Comparison of ENCODE assay signal across 23 cellular contexts in the genomic region with DNA sequence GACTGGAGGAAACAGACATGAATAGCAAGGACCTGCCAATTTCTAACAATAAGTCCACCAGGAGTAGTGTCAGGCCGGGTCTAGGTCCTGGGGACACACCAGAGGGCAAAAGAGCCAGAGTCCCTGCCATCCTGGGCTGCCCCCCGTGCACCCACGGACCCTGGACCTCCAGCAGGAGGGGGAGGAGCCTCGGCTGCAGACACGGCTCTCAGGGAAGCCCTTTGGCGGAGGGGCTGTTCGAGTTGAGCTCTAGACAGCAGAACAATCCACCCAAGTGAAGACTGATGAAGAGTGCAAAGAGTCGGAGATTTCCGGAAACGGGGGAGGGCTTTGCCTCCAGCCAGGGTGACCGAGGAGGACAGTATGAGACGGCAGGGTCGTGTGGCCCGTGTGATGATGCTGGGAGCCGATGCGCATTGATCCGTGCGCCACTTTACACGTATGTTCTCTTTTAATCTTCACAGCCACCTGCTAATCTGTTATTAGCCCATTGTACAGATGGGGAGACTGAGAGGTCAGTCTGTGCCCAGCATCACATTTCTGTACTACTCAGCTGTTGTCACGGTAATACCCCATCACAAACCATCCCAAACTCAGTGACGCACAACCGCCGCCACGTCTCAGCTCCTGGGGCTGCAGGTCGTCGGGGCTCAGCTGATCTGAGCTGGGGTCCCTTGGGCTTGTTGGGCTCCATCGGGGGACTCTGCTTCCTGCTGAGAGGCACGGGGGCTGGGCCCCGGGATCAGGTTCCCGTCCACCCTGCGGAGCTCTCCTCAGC.
DNase-seq lines count a peak whose midpoint lies in the region; ATAC-seq and TF ChIP-seq lines count a peak whose summit lies in the region.
"Had no signal": no experiment of that assay in that cellular context is flagged by ENCODE, and none has a peak within 500 bp of the region (broad histone marks: within the 10 kb centered on the region; RNA-seq: fewer than 3 reads in every experiment).

No MANE protein-coding gene starts in this region.

- peak overlapping the region; percentile 43 for H3K14ac ChIP-seq in neuronal stem cell (ENCODE audit: low read length)

- H3K9me2 ChIP-seq in OCI-LY7 (ENCODE audit: insufficient read depth, low read length): no peaks in the 10 kb centered on the region

- H2AK5ac ChIP-seq in neuronal stem cell (ENCODE audit: low read depth, low read length): peak overlapping the region; percentile 72

- H3K4me1 ChIP-seq in HEK293 (ENCODE audit: control insufficient read depth, insufficient read depth, low read length) (no peaks in the 10 kb centered on the region), neuronal stem cell (ENCODE audit: control insufficient read depth in 2 of 2, insufficient read depth in 1 of 2, low read depth in 1 of 2, low read length in 2 of 2) (no peaks in the 10 kb centered on the region), OCI-LY7 (ENCODE audit: insufficient read depth, low read length, poor library complexity, severe bottlenecking) (no peaks in the 10 kb centered on the region)

- intact Hi-C loops in OCI-LY7 (cut with micrococcal nuclease; ENCODE audit: unreplicated experiment): no loop called here

- H3K27ac ChIP-seq in HEK293 (ENCODE audit: extremely low read depth, low read depth, low read length) (no peak overlapping the region), neuronal stem cell (replicated peaks; ENCODE audit: low read length) (no peak overlapping the region), OCI-LY7 (ENCODE audit: low read depth, low read length, poor library complexity, severe bottlenecking) (no peak overlapping the region)
- H3K27ac ChIP-seq: A549; BLaER1 treated with 17β-estradiol and CSF1 and Interleukin-3, amounts not matched to agents 10 nM and 100 nM had no signal

- no peaks in the 10 kb centered on the region for H3K27me3 ChIP-seq in H7 (ENCODE audit: control insufficient read depth, insufficient read depth, low read length)
- peaks cover 0 to 4% (median 0%) of the 10 kb centered on the region in 3 experiments for H3K27me3 ChIP-seq in neuronal stem cell (ENCODE audit: control insufficient read depth in 3 of 3, insufficient read depth in 3 of 3, low read depth in 1 of 3, low read length in 3 of 3)
- H3K27me3 ChIP-seq: BE2C; BLaER1 treated with 17β-estradiol and CSF1 and Interleukin-3, amounts not matched to agents 10 nM and 100 nM had no signal

- H3K9me3 Mint-ChIP-seq in WTC11: peaks cover 4% of the 10 kb centered on the region
- H3K9me3 Mint-ChIP-seq: CD4-positive, alpha-beta T cell; CD8-positive, alpha-beta memory T cell; GM23338 had no signal

- no TSS peak for BruUV-seq in OCI-LY7 (replicated peaks; lab: Mats Ljungman, UMichigan)

- H2BK12ac ChIP-seq in neuronal stem cell (ENCODE audit: low read length): peak overlapping the region; percentile 30

- POLR2A ChIA-PET in HEK293 (lab: Yijun Ruan, JAX) (no interaction called here), WTC11 (lab: Charles Lee) (no interaction called here), OCI-LY7 (lab: Charles Lee) (no interaction called here)

- H2AFZ ChIP-seq in neuronal stem cell (ENCODE audit: low read length) (no peak overlapping the region), OCI-LY7 (ENCODE audit: low read length) (no peak overlapping the region)

- no CpG with 5 or more reads among the region's 31 CpGs for WGBS in neuronal stem cell (ENCODE audit: extremely low coverage in 2 of 2, insufficient read length in 2 of 2, insufficient replicate concordance in 1 of 2), 2 donors

- no peaks in the 10 kb centered on the region for H3K79me1 ChIP-seq in neuronal stem cell (ENCODE audit: low read depth, low read length)

- peak overlapping the region; percentile 82 for H3K18ac ChIP-seq in neuronal stem cell (ENCODE audit: low read length)

- no peak for TF ChIP-seq CTCF in HEK293 (tag by site-specific recombination; IDR thresholded peaks at IDR 0.05)
- no peak for TF ChIP-seq CTCF in WTC11 (IDR thresholded peaks at IDR 0.05)
- no peak for TF ChIP-seq CTCF in OCI-LY7 (conservative IDR thresholded peaks at IDR 0.05; ENCODE audit: low read length)

- no peaks in the 10 kb centered on the region for H3K36me3 Mint-ChIP-seq in WTC11
- H3K36me3 Mint-ChIP-seq: CD14-positive monocyte; CD8-positive, alpha-beta memory T cell had no signal

- H3K27me3 Mint-ChIP-seq in WTC11 (ENCODE audit: low read depth): peaks cover 3% of the 10 kb centered on the region

- H3K9ac ChIP-seq in neuronal stem cell (ENCODE audit: low read depth, low read length, poor library complexity): peak overlapping the region; percentile 16
- H3K9ac ChIP-seq: BLaER1 treated with 17β-estradiol and CSF1 and Interleukin-3, amounts not matched to agents 10 nM and 100 nM had no signal

- no peak overlapping the region for H2BK5ac ChIP-seq in neuronal stem cell (ENCODE audit: low read length)

- no peaks in the 10 kb centered on the region for H4K20me1 ChIP-seq in OCI-LY7 (ENCODE audit: insufficient read depth, low read length)
- H4K20me1 ChIP-seq: BLaER1 treated with 17β-estradiol and CSF1 and Interleukin-3, amounts not matched to agents 10 nM and 100 nM had no signal

- ATAC-seq in WTC11: no peak
- ATAC-seq in HG03039 (IDR thresholded peaks at IDR 0.05; ENCODE audit: unreplicated experiment): no peak
- no peak for ATAC-seq in GM18867 (IDR thresholded peaks at IDR 0.05; ENCODE audit: unreplicated experiment)
- ATAC-seq: A549, GM12878 had no signal

- peak overlapping the region; percentile 8 for H4K8ac ChIP-seq in neuronal stem cell (ENCODE audit: low read depth, low read length)

- H3K4me3 ChIP-seq in H7 (ENCODE audit: insufficient read depth, low read depth, low read length) (no peak overlapping the region), HEK293 (ENCODE audit: low read depth, low read length) (no peak overlapping the region), neuronal stem cell (ENCODE audit: low read length in 2 of 2) (no peak overlapping the region), OCI-LY7 (ENCODE audit: low read depth, low read length, poor library complexity, severe bottlenecking) (no peak overlapping the region)
- H3K4me3 ChIP-seq: A549; BLaER1 treated with 17β-estradiol and CSF1 and Interleukin-3, amounts not matched to agents 10 nM and 100 nM; GM12878; GM23338 had no signal

- no peaks in the 10 kb centered on the region for H3K79me2 ChIP-seq in OCI-LY7 (ENCODE audit: insufficient read depth, low read depth, low read length)

- H2BK15ac ChIP-seq in neuronal stem cell (ENCODE audit: low read length): peak overlapping the region; percentile 15

- no peak overlapping the region for H3K4ac ChIP-seq in neuronal stem cell (ENCODE audit: low read length)

- H3K4me3 Mint-ChIP-seq in WTC11: no peak overlapping the region
- H3K4me3 Mint-ChIP-seq: CD14-positive monocyte; CD4-positive, alpha-beta T cell; CD8-positive, alpha-beta memory T cell; GM23338 had no signal

- DNase-seq in H7 (peak; percentile 48), WTC11 (ENCODE audit: low spot score) (no peak), neuronal stem cell (ENCODE audit: low spot score) (no peak), OCI-LY7 (ENCODE audit: low spot score) (no peak)
- DNase-seq: 8988T; ACHN; AML-193; BE2C; CD4-positive, alpha-beta T cell; CD8-positive, alpha-beta memory T cell; DMS 273 treated with DMSO at 0.1 percent for 48 hours; DMS79; EL; GDM1; HCEC 1CT had no signal

- H3K4me2 ChIP-seq in neuronal stem cell (ENCODE audit: insufficient read depth, low read length, poor library complexity, severe bottlenecking): no peak overlapping the region
- H3K4me2 ChIP-seq in OCI-LY7 (ENCODE audit: low read length): no peak overlapping the region
- H3K4me2 ChIP-seq: A549; BLaER1 treated with 17β-estradiol and CSF1 and Interleukin-3, amounts not matched to agents 10 nM and 100 nM; GM23338 had no signal

- H3K27ac Mint-ChIP-seq in WTC11: no peak overlapping the region
- H3K27ac Mint-ChIP-seq: CD14-positive monocyte; CD4-positive, alpha-beta T cell; CD8-positive, alpha-beta memory T cell; GM23338 had no signal

- H3K23ac ChIP-seq in neuronal stem cell (ENCODE audit: low read depth, low read length, poor library complexity): no peak overlapping the region

- no peak overlapping the region for H2BK120ac ChIP-seq in neuronal stem cell (ENCODE audit: low read depth, low read length)

- peaks cover 19% of the 10 kb centered on the region for H3K4me1 Mint-ChIP-seq in WTC11
- H3K4me1 Mint-ChIP-seq: CD14-positive monocyte; CD8-positive, alpha-beta memory T cell had no signal

- H4K91ac ChIP-seq in neuronal stem cell (ENCODE audit: low read depth, low read length, poor library complexity): no peak overlapping the region

- no peaks in the 10 kb centered on the region for H3K36me3 ChIP-seq in H7 (replicated peaks; ENCODE audit: control insufficient read depth, insufficient read depth, low read length)
- H3K36me3 ChIP-seq in HEK293 (ENCODE audit: control insufficient read depth in 2 of 2, insufficient read depth in 1 of 2, low read length in 2 of 2): no peaks in the 10 kb centered on the region
- no peaks in the 10 kb centered on the region for H3K36me3 ChIP-seq in neuronal stem cell (replicated peaks in 1 of 2; ENCODE audit: control insufficient read depth in 2 of 2, insufficient read depth in 2 of 2, low read length in 2 of 2)
- H3K36me3 ChIP-seq in OCI-LY7 (ENCODE audit: insufficient read depth, low read length): no peaks in the 10 kb centered on the region
- H3K36me3 ChIP-seq: BE2C; BLaER1 treated with 17β-estradiol and CSF1 and Interleukin-3, amounts not matched to agents 10 nM and 100 nM had no signal

- H3K9me3 ChIP-seq in HEK293 (ENCODE audit: control insufficient read depth, insufficient read depth, low read depth, low read length) (no peaks in the 10 kb centered on the region), neuronal stem cell (replicated peaks in 1 of 2; ENCODE audit: control insufficient read depth in 2 of 2, insufficient read depth in 1 of 2, low read depth in 1 of 2, low read length in 2 of 2) (no peaks in the 10 kb centered on the region), OCI-LY7 (ENCODE audit: low read length) (no peaks in the 10 kb centered on the region)
- H3K9me3 ChIP-seq: A549; BE2C; BLaER1 treated with 17β-estradiol and CSF1 and Interleukin-3, amounts not matched to agents 10 nM and 100 nM had no signal

- CTCF ChIA-PET in HEK293 (lab: Yijun Ruan, JAX) (no interaction called here), WTC11 (lab: Charles Lee) (interaction anchor here (0.7 to 0.8 kb wide), 2 partner anchors 295 to 539 kb away, joined by 3 read pairs; no protein-coding TSS in a partner anchor), OCI-LY7 (lab: Charles Lee; ENCODE audit: unreplicated experiment) (no interaction called here)

TF ChIP-seq in WTC11, 78 proteins besides CTCF, POLR2A, EP300 and RAD21:
- TF ChIP-seq GTF2I (CRISPR knock-in tag; conservative IDR thresholded peaks at IDR 0.05): 0 out of 2 replicates have a peak, but pooled peaks have one; percentile 28
- TF ChIP-seq TEAD1 (CRISPR knock-in tag; IDR thresholded peaks at IDR 0.05): no peak
